ENCODE assay signal across 8 cellular contexts in genomic region chr15:40873625-40874561, GRCh38. TPM values are rescaled to one million over a fixed set of nuclear protein-coding genes. Genes with fewer than 3 reads are reported as not detected.
DNase-seq lines count a peak whose midpoint lies in the region; ATAC-seq and TF ChIP-seq lines count a peak whose summit lies in the region.

RHOV (minus strand) TSS chr15:40874234; CDS start chr15:40874139, 95 bp downstream.

- peak; percentile 52 for TF ChIP-seq CTCF in GM06990 (IDR thresholded peaks at IDR 0.05; ENCODE audit: insufficient read depth, low read length, poor library complexity, severe bottlenecking)
- peak; percentile 42 to 59 (median 43); a peak in 5 of 6 replicates for TF ChIP-seq CTCF in HCT116 (IDR thresholded peaks at IDR 0.05 in 2 of 3, conservative IDR thresholded peaks at IDR 0.05 in 1 of 3; ENCODE audit: borderline replicate concordance in 1 of 3, insufficient read depth in 1 of 3, low read depth in 2 of 3, low read length in 2 of 3)
- peak in 1 of 3 donors; percentile 36 for TF ChIP-seq CTCF in breast epithelium (IDR thresholded peaks at IDR 0.05)

- DNase-seq in GM06990 (ENCODE audit: extremely low read depth, insufficient read length), result peak; percentile 78
- peak; percentile 67 for DNase-seq in HCT116 (ENCODE audit: low read depth, low spot score)
- peak; percentile 24 for DNase-seq in NCI-H1092 (lab: John Stamatoyannopoulos, UW)
- DNase-seq in breast epithelium (ENCODE audit: low spot score in 2 of 2), result peak; percentile 77 to 83
- peak; percentile 47 for DNase-seq in kidney glomerular epithelial cell (lab: John Stamatoyannopoulos, UW)
- peak; percentile 41 to 48 for DNase-seq in stimulated activated CD4-positive, alpha-beta T cell treated with anti-CD3 and anti-CD28 coated beads, Interleukin-2, amount 100 ng/mL, for 48 hours

- no peaks in the 10 kb centered on the region for H3K9me2 ChIP-seq in HCT116 (ENCODE audit: insufficient read depth)

- peak within 1 kb of the TSS; percentile 78 for H3K4me3 ChIP-seq in GM06990 (replicated peaks; ENCODE audit: low read depth, low read length)
- peak within 1 kb of the TSS; percentile 56 to 72 for H3K4me3 ChIP-seq in HCT116 (replicated peaks in 1 of 2; ENCODE audit: low read depth in 1 of 2, low read length in 2 of 2)
- peak within 1 kb of the TSS; percentile 35 to 81 (median 64) for H3K4me3 ChIP-seq in breast epithelium

- H3K27ac ChIP-seq in HCT116 (ENCODE audit: low read depth, low read length) (peak within 1 kb of the TSS; percentile 74), breast epithelium (peak within 1 kb of the TSS; percentile 94 to 96)

- no peaks in the 10 kb centered on the region for H4K20me1 ChIP-seq in HCT116 (ENCODE audit: insufficient read depth)

- peak within 1 kb of the TSS; percentile 20 for H3K27ac Mint-ChIP-seq in T-helper 1 cell treated with Interleukin-12 subunit alpha and Interleukin-12 subunit beta and Interleukin-4 antibody, amounts not matched to agents 30 μg/mL and 1 μg/mL, for 36 hours

- H3K27me3 ChIP-seq in GM06990 (replicated peaks; ENCODE audit: control insufficient read depth, insufficient read depth, low read length) (no peaks in the 10 kb centered on the region), HCT116 (ENCODE audit: insufficient read depth, low read length) (no peaks in the 10 kb centered on the region), breast epithelium (no peaks in the 10 kb centered on the region)

- H3K9me3 ChIP-seq in HCT116 (ENCODE audit: control insufficient read depth in 1 of 2, insufficient read depth in 1 of 2, low read depth in 1 of 2, low read length in 2 of 2), result no peaks in the 10 kb centered on the region
- H3K9me3 ChIP-seq in breast epithelium, result no peaks in the 10 kb centered on the region

- peaks cover 1% of the 10 kb centered on the region for H3K36me3 Mint-ChIP-seq in T-helper 1 cell treated with Interleukin-12 subunit alpha and Interleukin-12 subunit beta and Interleukin-4 antibody, amounts not matched to agents 30 μg/mL and 1 μg/mL, for 36 hours (ENCODE audit: low read depth)

- intact Hi-C loops in HCT116 (cut with micrococcal nuclease) (loop anchor here (1.0 kb wide), 1 partner anchor 27 kb away; no protein-coding TSS in a partner anchor), breast epithelium (cut with DNase I; ENCODE audit: low total_unique reads) (no loop called here)

- POLR2A ChIA-PET in HCT116 (lab: Charles Lee), result interaction anchor here (0.5 to 2.4 kb wide), 12 partner anchors 8 to 301 kb away, joined by 3 to 20 read pairs (median 4); partner anchors contain the start of genes DNAJC17, VPS18 and ZFYVE19

- H3K4me1 Mint-ChIP-seq in T-helper 1 cell treated with Interleukin-12 subunit alpha and Interleukin-12 subunit beta and Interleukin-4 antibody, amounts not matched to agents 30 μg/mL and 1 μg/mL, for 36 hours (ENCODE audit: low read depth), result peaks cover 25% of the 10 kb centered on the region

- H3K4me2 ChIP-seq in HCT116 (ENCODE audit: low read length), result peak within 1 kb of the TSS; percentile 93

- RAD21 ChIA-PET in HCT116 (lab: Charles Lee; ENCODE audit: low non-redundant PET in 1 of 2, low total read pairs in 2 of 2, uncharacterized antibody in 2 of 2, unreplicated experiment in 2 of 2), result interaction anchor here (1.0 to 2.3 kb wide), 4 partner anchors 15 to 128 kb away, joined by 3 to 13 read pairs (median 6); no protein-coding TSS in a partner anchor

- H3K4me3 Mint-ChIP-seq in T-helper 1 cell treated with Interleukin-12 subunit alpha and Interleukin-12 subunit beta and Interleukin-4 antibody, amounts not matched to agents 30 μg/mL and 1 μg/mL, for 36 hours, result peak within 1 kb of the TSS; percentile 88

- peaks cover 36 to 48% of the 10 kb centered on the region in 2 experiments for H3K4me1 ChIP-seq in HCT116 (ENCODE audit: control insufficient read depth in 1 of 2, insufficient read depth in 2 of 2, low read length in 2 of 2)
- no peaks in the 10 kb centered on the region for H3K4me1 ChIP-seq in breast epithelium

- peaks cover 13% of the 10 kb centered on the region for H3K27me3 Mint-ChIP-seq in T-helper 1 cell treated with Interleukin-12 subunit alpha and Interleukin-12 subunit beta and Interleukin-4 antibody, amounts not matched to agents 30 μg/mL and 1 μg/mL, for 36 hours (ENCODE audit: low read depth)

- peak; percentile 84 for TF ChIP-seq POLR2A in HCT116 (IDR thresholded peaks at IDR 0.05; ENCODE audit: borderline replicate concordance, extremely low read depth, insufficient read depth, insufficient read length)
- TF ChIP-seq POLR2A in breast epithelium (IDR thresholded peaks at IDR 0.05), result no peak

- CTCF ChIA-PET in HCT116 (lab: Charles Lee), result interaction anchor here (0.6 to 5.7 kb wide), 15 partner anchors 11 to 284 kb away, joined by 3 to 94 read pairs (median 4); partner anchors contain the start of gene VPS18

- H3K36me3 ChIP-seq in GM06990 (ENCODE audit: control insufficient read depth, insufficient read depth, low read length) (no peaks in the 10 kb centered on the region; the same call in 1 of the 2 replicates), HCT116 (ENCODE audit: control insufficient read depth in 1 of 2, insufficient read depth in 2 of 2, low read length in 2 of 2) (no peaks in the 10 kb centered on the region), breast epithelium (no peaks in the 10 kb centered on the region)

- ATAC-seq in HCT116 (peak; percentile 94), GM18870 (IDR thresholded peaks at IDR 0.05; ENCODE audit: unreplicated experiment) (no peak)

- H3K79me2 ChIP-seq in HCT116 (ENCODE audit: insufficient read depth, low read length), result no peaks in the 10 kb centered on the region

- no TSS peak for BruUV-seq in HCT116 (replicated peaks; lab: Mats Ljungman, UMichigan)

- peak; percentile 49 for TF ChIP-seq RAD21 in HCT116 (IDR thresholded peaks at IDR 0.05; ENCODE audit: low read depth)

- H3K9me3 Mint-ChIP-seq in T-helper 1 cell treated with Interleukin-12 subunit alpha and Interleukin-12 subunit beta and Interleukin-4 antibody, amounts not matched to agents 30 μg/mL and 1 μg/mL, for 36 hours, result no peaks in the 10 kb centered on the region

- H2AFZ ChIP-seq in HCT116 (ENCODE audit: low read depth, low read length, poor library complexity, severe bottlenecking), result peak within 1 kb of the TSS; percentile 8

- peak within 1 kb of the TSS; percentile 73 for H3K9ac ChIP-seq in HCT116 (ENCODE audit: low read length)

TF ChIP-seq in HCT116, 20 proteins besides CTCF, POLR2A, EP300 and RAD21 (continues in another document):
- TF ChIP-seq ELF1 (IDR thresholded peaks at IDR 0.05; ENCODE audit: borderline replicate concordance, low read depth) (no peak), MAX (IDR thresholded peaks at IDR 0.05) (peak; percentile 74), TCF7L2 (IDR thresholded peaks at IDR 0.05; ENCODE audit: borderline replicate concordance, extremely low read depth, insufficient read depth, insufficient read length) (no peak), EZH2 (IDR thresholded peaks at IDR 0.05) (no peak), CEBPB (IDR thresholded peaks at IDR 0.05; ENCODE audit: low read depth) (no peak), ZNF274 (IDR thresholded peaks at IDR 0.05; ENCODE audit: low read depth, low read length) (no peak), POLR2AphosphoS5 (IDR thresholded peaks at IDR 0.05; ENCODE audit: low read depth, low read length) (peak; percentile 85), REST (IDR thresholded peaks at IDR 0.05; ENCODE audit: low read depth) (no peak), ZFX (IDR thresholded peaks at IDR 0.05) (peak; percentile 83; the same call in 1 of the 2 replicates), ATF3 (IDR thresholded peaks at IDR 0.05) (no peak), SP1 (IDR thresholded peaks at IDR 0.05; ENCODE audit: low read depth) (no peak), YY1 (IDR thresholded peaks at IDR 0.05; ENCODE audit: extremely low read depth, insufficient replicate concordance, low read depth, low read length) (no peak), SRF (IDR thresholded peaks at IDR 0.05; ENCODE audit: low read depth) (no peak), CBX3 (IDR thresholded peaks at IDR 0.05; ENCODE audit: low read depth) (no peak)

RNA-seq across cellular contexts. Expression of gene RHOV, which starts in this region (rescaled TPM):
- total RNA-seq in HCT116 (2021; ENCODE audit: unreplicated experiment) (6.0 TPM), breast epithelium (10 to 100 TPM in 1 of 3 donors, 1 to 10 TPM in 1, not detected in 1; 8.5 to 12.1 TPM)
- polyA plus RNA-seq in HCT116 (2012), result 4.2 and 4.5 TPM in 2 replicates

Comparison
In these comparisons a context has a peak if more than half of its experiments do, and no peak if none do; other contexts are left out.
1. DNase-seq: peak in every context shown above with its lines; median percentile 80 in breast epithelium; 78 in GM06990; 67 in HCT116; 47 in kidney glomerular epithelial cell; 44 in stimulated activated CD4-positive, alpha-beta T cell treated with anti-CD3 and anti-CD28 coated beads, Interleukin-2, amount 100 ng/mL, for 48 hours; 24 in NCI-H1092.